16 cellular contexts compared by ENCODE assay signal in genomic region chr5:92424785-92425426, GRCh38.
"Had no signal": no experiment of that assay in that cellular context is flagged by ENCODE, and none has a peak within 500 bp of the region (broad histone marks: within the 10 kb centered on the region; RNA-seq: fewer than 3 reads in every experiment).

No MANE protein-coding gene starts in this region.

- H3K36me3 ChIP-seq: heart left ventricle, neutrophil, right lobe of liver, tibial nerve, upper lobe of right lung, vagina had no signal

- DNase-seq: effector CD4-positive, alpha-beta T cell; endodermal cell; heart left ventricle; hippocampal formation; mammary epithelial cell; mucosa of descending colon; naive thymus-derived CD8-positive, alpha-beta T cell; psoas muscle; retina; right lobe of liver; stimulated activated CD4-positive, alpha-beta T cell treated with anti-CD3 and anti-CD28 coated beads, Interleukin-4, amount 100 ng/mL, for 1 hour; upper lobe of right lung had no signal

- H3K4me3 ChIP-seq: heart left ventricle, mucosa of descending colon, psoas muscle, right lobe of liver, tibial nerve, upper lobe of right lung, vagina had no signal

- ATAC-seq: heart left ventricle; mucosa of descending colon; naive thymus-derived CD8-positive, alpha-beta T cell; psoas muscle; stimulated activated memory B cell treated with anti-CD40 and anti-IgM and Interleukin-4, amounts not matched to agents 10 μg/mL and 1 μg/mL and 100 μg/mL, for 72 hours; upper lobe of right lung had no signal

- H3K9me3 ChIP-seq: neutrophil, psoas muscle, right lobe of liver, tibial nerve, upper lobe of right lung, vagina had no signal

- H3K27ac ChIP-seq: heart left ventricle, neutrophil, psoas muscle, right lobe of liver, tibial nerve, upper lobe of right lung, vagina had no signal

- H3K4me1 ChIP-seq: heart left ventricle, psoas muscle, right lobe of liver, tibial nerve, upper lobe of right lung, vagina had no signal

- H3K27me3 ChIP-seq: heart left ventricle, neutrophil, right lobe of liver, tibial nerve, upper lobe of right lung, vagina had no signal
